Comparison of ENCODE assay signal across 8 cellular contexts in the genomic region with DNA sequence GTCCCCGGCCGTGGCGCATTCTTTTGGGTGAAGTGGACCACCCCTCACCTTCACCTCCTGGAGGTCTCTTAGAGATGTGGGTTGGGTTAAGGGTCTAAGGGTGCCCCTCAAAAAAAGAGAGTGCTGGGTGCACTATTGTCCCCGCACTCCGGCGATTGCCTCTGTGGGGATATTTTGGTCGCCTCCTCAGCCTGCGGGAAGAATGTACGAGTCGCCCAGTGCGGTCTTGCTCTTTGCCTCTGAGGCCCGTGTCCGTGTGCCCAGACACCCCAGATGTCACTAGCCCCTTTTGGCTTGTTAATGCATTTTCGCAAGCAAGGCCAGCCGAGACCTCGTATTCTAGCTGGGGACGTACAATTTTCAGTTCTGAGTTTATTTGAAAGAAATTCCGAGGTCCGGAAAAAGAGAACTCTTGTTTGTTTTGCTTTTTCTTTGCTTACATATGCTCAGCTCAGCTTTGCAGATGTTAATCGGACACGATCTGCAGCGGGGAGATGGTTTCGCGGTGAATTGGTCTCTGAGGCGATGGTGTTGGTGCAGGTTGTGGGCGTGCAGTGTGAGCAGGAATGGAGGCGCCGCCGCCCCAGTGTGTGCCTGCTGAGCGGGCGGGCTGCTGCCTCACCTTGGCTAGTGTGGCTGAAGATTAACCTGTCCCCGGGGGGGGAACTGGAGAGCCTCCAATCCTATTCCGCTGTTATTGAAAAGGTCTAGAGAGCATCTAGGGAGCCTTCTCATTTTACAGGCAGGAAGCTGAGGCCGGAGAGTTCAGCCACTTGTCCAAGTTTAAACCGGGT. TPM values are rescaled to one million over a fixed set of nuclear protein-coding genes. Genes with fewer than 3 reads are reported as not detected.
A peak's percentile ranks its signal among the peaks of the same experiment; 100 is the strongest.
DNase-seq lines count a peak whose midpoint lies in the region; ATAC-seq and TF ChIP-seq lines count a peak whose summit lies in the region.

No MANE protein-coding gene starts in this region.

- TF ChIP-seq POLR2A in GM18505 (IDR thresholded peaks at IDR 0.05; ENCODE audit: borderline replicate concordance, extremely low read depth, insufficient read depth, insufficient read length) = no peak

- CTCF ChIA-PET in activated naive CD4-positive, alpha-beta T cell treated with anti-CD3 and anti-CD28 coated beads, Interleukin-2, amount 10 ng/mL, durations not matched to agents 7 days and 5 days (lab: Charles Lee) = interaction anchor here (0.8 to 5.5 kb wide), 21 partner anchors 9 to 233 kb away, joined by 3 to 56 read pairs (median 4); no protein-coding TSS in a partner anchor

- peak overlapping the region; percentile 83 for H3K4me3 Mint-ChIP-seq in activated naive CD4-positive, alpha-beta T cell treated with anti-CD3 and anti-CD28 coated beads, Interleukin-2, amount 10 ng/mL, durations not matched to agents 7 days and 5 days

- peaks cover 4% of the 10 kb centered on the region for H3K27me3 Mint-ChIP-seq in activated naive CD4-positive, alpha-beta T cell treated with anti-CD3 and anti-CD28 coated beads, Interleukin-2, amount 10 ng/mL, durations not matched to agents 7 days and 5 days

- peak overlapping the region; percentile 87 for H3K27ac Mint-ChIP-seq in activated naive CD4-positive, alpha-beta T cell treated with anti-CD3 and anti-CD28 coated beads, Interleukin-2, amount 10 ng/mL, durations not matched to agents 7 days and 5 days

- peaks cover 3% of the 10 kb centered on the region for H3K9me3 Mint-ChIP-seq in activated naive CD4-positive, alpha-beta T cell treated with anti-CD3 and anti-CD28 coated beads, Interleukin-2, amount 10 ng/mL, durations not matched to agents 7 days and 5 days

- peaks cover 34% of the 10 kb centered on the region for H3K36me3 Mint-ChIP-seq in activated naive CD4-positive, alpha-beta T cell treated with anti-CD3 and anti-CD28 coated beads, Interleukin-2, amount 10 ng/mL, durations not matched to agents 7 days and 5 days

- H3K4me1 Mint-ChIP-seq in activated naive CD4-positive, alpha-beta T cell treated with anti-CD3 and anti-CD28 coated beads, Interleukin-2, amount 10 ng/mL, durations not matched to agents 7 days and 5 days = peaks cover 30% of the 10 kb centered on the region

- peak; percentile 31 for DNase-seq in RPMI8226
- peak; percentile 79 for DNase-seq in activated naive CD4-positive, alpha-beta T cell treated with anti-CD3 and anti-CD28 coated beads, Interleukin-2, amount 10 ng/mL, durations not matched to agents 7 days and 5 days
- peak; percentile 66 for DNase-seq in left cardiac atrium
- DNase-seq in sciatic nerve (ENCODE audit: low spot score) = peak; percentile 69
- DNase-seq in NCI-H2081 (lab: John Stamatoyannopoulos, UW) = no peak
- DNase-seq in NCI-H446 (lab: John Stamatoyannopoulos, UW) = no peak

- peak; percentile 6 for ATAC-seq in GM18505 (IDR thresholded peaks at IDR 0.05; ENCODE audit: unreplicated experiment)
- ATAC-seq in HG03045 (IDR thresholded peaks at IDR 0.05; ENCODE audit: unreplicated experiment) = peak; percentile 1
- peak; percentile 40 to 48 for ATAC-seq in left cardiac atrium
- peak; percentile 56 for ATAC-seq in sciatic nerve

- intact Hi-C loops in left cardiac atrium (cut with DNase I) (loop anchor here in 1 of 2 donors (5.0 to 10.0 kb wide), 3 partner anchors 46 to 173 kb away; no protein-coding TSS in a partner anchor), sciatic nerve (cut with DNase I) (no loop called here)

RNA-seq across cellular contexts. Expression of gene ST6GAL1, which starts 1.4 kb away (rescaled TPM):
- 10 to 100 TPM; 46.6 to 67.1 TPM for total RNA-seq in left cardiac atrium
- total RNA-seq in sciatic nerve = 62.6 TPM

Comparison
In these comparisons a context has a peak if more than half of its experiments do, and no peak if none do; other contexts are left out.
1. ATAC-seq: peak in every context shown above with its lines; median percentile 56 in sciatic nerve; 44 in left cardiac atrium; 6 in GM18505; 1 in HG03045.
2. DNase-seq: peak in RPMI8226 (single experiment), activated naive CD4-positive, alpha-beta T cell treated with anti-CD3 and anti-CD28 coated beads, Interleukin-2, amount 10 ng/mL, durations not matched to agents 7 days and 5 days (single experiment), left cardiac atrium (single experiment) and sciatic nerve (single experiment); none in NCI-H2081 (0 of 2) and NCI-H446 (0 of 2).